23 cellular contexts compared by ENCODE assay signal in the genomic region with DNA sequence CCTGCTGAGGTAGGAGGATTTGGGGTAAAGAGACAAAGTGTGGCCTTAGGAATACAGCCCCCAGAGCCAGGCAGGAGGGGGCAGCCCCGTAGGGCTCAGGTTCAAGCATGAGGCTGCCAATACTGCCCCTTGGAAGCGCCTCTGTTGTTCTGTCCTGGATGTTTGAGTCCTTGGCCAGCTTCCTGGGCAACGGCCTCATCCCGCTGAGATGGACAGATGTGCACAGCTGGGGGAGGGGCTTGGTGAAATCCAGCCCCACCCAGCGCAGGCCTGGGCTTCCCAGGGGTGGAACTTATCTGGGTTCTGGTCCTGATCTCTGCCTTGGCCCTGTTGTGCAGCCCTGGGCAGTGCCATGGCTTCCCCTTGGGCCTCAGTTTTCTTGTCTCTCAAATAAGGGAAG. TPM values are rescaled to one million over a fixed set of nuclear protein-coding genes. Genes with fewer than 3 reads are reported as not detected.
DNase-seq lines count a peak whose midpoint lies in the region; ATAC-seq, FAIRE-seq and TF ChIP-seq lines count a peak whose summit lies in the region.
"Had no signal": no experiment of that assay in that cellular context is flagged by ENCODE, and none has a peak within 500 bp of the region (broad histone marks: within the 10 kb centered on the region; RNA-seq: fewer than 3 reads in every experiment).

No MANE protein-coding gene starts in this region.

- H4K5ac ChIP-seq in H1 (ENCODE audit: insufficient read length, low read depth, low read length) = no peak overlapping the region

- TF ChIP-seq RAD21 in H1 (IDR thresholded peaks at IDR 0.05 in 1 of 2, conservative IDR thresholded peaks at IDR 0.05 in 1 of 2; ENCODE audit: low read depth in 2 of 2, low read length in 2 of 2) = no peak

- H3K36me3 ChIP-seq in HEK293 (ENCODE audit: control insufficient read depth in 2 of 2, insufficient read depth in 1 of 2, low read length in 2 of 2) = no peaks in the 10 kb centered on the region
- H3K36me3 ChIP-seq in H1 (ENCODE audit: control insufficient read depth in 2 of 4, insufficient read depth in 4 of 4, low read length in 3 of 4) = no peaks in the 10 kb centered on the region
- H3K36me3 ChIP-seq in osteoblast (ENCODE audit: insufficient read depth, low read length) = no peaks in the 10 kb centered on the region
- H3K36me3 ChIP-seq: BLaER1 treated with 17β-estradiol and CSF1 and Interleukin-3, amounts not matched to agents 10 nM and 100 nM; MG63 had no signal

- no peak for TF ChIP-seq CTCF in HEK293 (tag by site-specific recombination; IDR thresholded peaks at IDR 0.05)
- TF ChIP-seq CTCF in H1 (IDR thresholded peaks at IDR 0.05; ENCODE audit: control extremely low read depth in 1 of 3, insufficient read depth in 1 of 3, low read depth in 1 of 3, low read length in 3 of 3) = no peak
- no peak for TF ChIP-seq CTCF in osteoblast (IDR thresholded peaks at IDR 0.05; ENCODE audit: extremely low read depth, low read depth, low read length)
- TF ChIP-seq CTCF in nephron progenitor cell (IDR thresholded peaks at IDR 0.05) = no peak

- no peak overlapping the region for H2BK20ac ChIP-seq in H1 (ENCODE audit: low read length)

- H4K91ac ChIP-seq in H1 (replicated peaks; ENCODE audit: insufficient read length, low read length) = no peak overlapping the region

- H3K4me1 ChIP-seq in HEK293 (ENCODE audit: control insufficient read depth, insufficient read depth, low read length) (no peaks in the 10 kb centered on the region), H1 (replicated peaks in 1 of 4; ENCODE audit: control insufficient read depth in 3 of 4, insufficient read depth in 4 of 4, low read length in 3 of 4) (peaks cover 0 to 20% (median 15%) of the 10 kb centered on the region in 4 experiments; a peak in 6 of 7 replicates), osteoblast (ENCODE audit: insufficient read depth, low read length) (no peaks in the 10 kb centered on the region)

- H3K9ac ChIP-seq in H1 (replicated peaks in 1 of 4; ENCODE audit: extremely low read depth in 1 of 4, low read depth in 3 of 4, low read length in 3 of 4) = no peak overlapping the region
- H3K9ac ChIP-seq: BLaER1 treated with 17β-estradiol and CSF1 and Interleukin-3, amounts not matched to agents 10 nM and 100 nM had no signal

- no peak overlapping the region for H2BK120ac ChIP-seq in H1 (replicated peaks; ENCODE audit: low read depth, low read length)

- H3K36me3 Mint-ChIP-seq in nephron progenitor cell (ENCODE audit: low read depth) = no peaks in the 10 kb centered on the region
- H3K36me3 Mint-ChIP-seq in activated naive CD8-positive, alpha-beta T cell treated with anti-CD3 and anti-CD28 coated beads, Interleukin-2, amount 50 U/mL, for 24 hours (ENCODE audit: low read depth) = no peaks in the 10 kb centered on the region

- H3K14ac ChIP-seq in H1 (ENCODE audit: insufficient read length) = no peak overlapping the region

- H3K56ac ChIP-seq in H1 (replicated peaks; ENCODE audit: insufficient read length, low read depth, low read length) = no peak overlapping the region

- no peak for TF ChIP-seq POLR2A in H1 (IDR thresholded peaks at IDR 0.05; ENCODE audit: control extremely low read depth in 1 of 2, low read depth in 2 of 2, low read length in 2 of 2)

- no peaks in the 10 kb centered on the region for H3K79me1 ChIP-seq in H1 (ENCODE audit: low read depth, low read length)

- peaks cover 24% of the 10 kb centered on the region for H3K4me1 Mint-ChIP-seq in nephron progenitor cell
- H3K4me1 Mint-ChIP-seq in activated naive CD8-positive, alpha-beta T cell treated with anti-CD3 and anti-CD28 coated beads, Interleukin-2, amount 50 U/mL, for 24 hours = peaks cover 4% of the 10 kb centered on the region

- H3K27me3 ChIP-seq in H1 (replicated peaks in 1 of 4; ENCODE audit: control insufficient read depth in 3 of 4, extremely low read depth in 1 of 4, insufficient read depth in 3 of 4, low read length in 3 of 4) (no peaks in the 10 kb centered on the region; a peak in 2 of 7 replicates), osteoblast (ENCODE audit: insufficient read depth, low read length) (peaks cover 7% of the 10 kb centered on the region)
- H3K27me3 ChIP-seq: MG63 had no signal

- no peak overlapping the region; the same call in 1 of the 2 replicates for H3K18ac ChIP-seq in H1 (ENCODE audit: extremely low read depth, low read length)

- peaks cover 0 to 4% of the 10 kb centered on the region in 2 experiments for H4K20me1 ChIP-seq in H1 (replicated peaks in 1 of 2; ENCODE audit: control insufficient read depth in 1 of 2, insufficient read depth in 2 of 2, low read length in 2 of 2)
- no peaks in the 10 kb centered on the region for H4K20me1 ChIP-seq in osteoblast (ENCODE audit: insufficient read depth, low read length)
- H4K20me1 ChIP-seq: BLaER1 treated with 17β-estradiol and CSF1 and Interleukin-3, amounts not matched to agents 10 nM and 100 nM had no signal

- no peak overlapping the region for H3K27ac Mint-ChIP-seq in nephron progenitor cell
- no peak overlapping the region for H3K27ac Mint-ChIP-seq in activated naive CD8-positive, alpha-beta T cell treated with anti-CD3 and anti-CD28 coated beads, Interleukin-2, amount 50 U/mL, for 24 hours

- H3K27me3 Mint-ChIP-seq in nephron progenitor cell (ENCODE audit: low read depth, poor library complexity) = peaks cover 26% of the 10 kb centered on the region
- H3K27me3 Mint-ChIP-seq in activated naive CD8-positive, alpha-beta T cell treated with anti-CD3 and anti-CD28 coated beads, Interleukin-2, amount 50 U/mL, for 24 hours = no peaks in the 10 kb centered on the region
- H3K27me3 Mint-ChIP-seq: CD4-positive, alpha-beta memory T cell had no signal

- peaks cover 2% of the 10 kb centered on the region; the same call in 1 of the 2 replicates for H3K23me2 ChIP-seq in H1 (ENCODE audit: low read depth, low read length)

- H2AK5ac ChIP-seq in H1 (ENCODE audit: low read depth, low read length) = peak overlapping the region; percentile 65; the same call in 1 of the 2 replicates

- TF ChIP-seq EP300 in H1 (IDR thresholded peaks at IDR 0.05; ENCODE audit: borderline replicate concordance in 1 of 2, low read depth in 2 of 2, low read length in 2 of 2) = no peak

- CTCF ChIA-PET in HEK293 (lab: Yijun Ruan, JAX) = interaction anchor here (2.9 kb wide), 1 partner anchor 9 kb away, joined by 19 read pairs; no protein-coding TSS in a partner anchor
- CTCF ChIA-PET in H1 (lab: Charles Lee; ENCODE audit: partially characterized antibody) = interaction anchor here (0.8 to 9.6 kb wide), 14 partner anchors 10 to 229 kb away, joined by 3 to 92 read pairs (median 4); partner anchors contain the start of genes MAN1C1 and SELENON

- POLR2A ChIA-PET in HEK293 (lab: Yijun Ruan, JAX) (interaction anchor here (1.0 kb wide), 1 partner anchor 235 kb away, joined by 3 read pairs; no protein-coding TSS in a partner anchor), H1 (lab: Charles Lee; ENCODE audit: partially characterized antibody) (interaction anchor here (0.9 to 1.2 kb wide), 2 partner anchors 16 to 232 kb away, joined by 3 read pairs; no protein-coding TSS in a partner anchor)

- H3K9me3 ChIP-seq in HEK293 (ENCODE audit: control insufficient read depth, insufficient read depth, low read depth, low read length) (no peaks in the 10 kb centered on the region), H1 (ENCODE audit: insufficient read depth in 2 of 2, low read depth in 1 of 2, low read length in 1 of 2) (no peaks in the 10 kb centered on the region), osteoblast (ENCODE audit: low read depth, low read length) (no peaks in the 10 kb centered on the region)
- H3K9me3 ChIP-seq: Caco-2, MG63 had no signal

- no peak for ATAC-seq in activated naive CD8-positive, alpha-beta T cell treated with anti-CD3 and anti-CD28 coated beads, Interleukin-2, amount 50 U/mL, for 24 hours

- H3K4ac ChIP-seq in H1 (replicated peaks; ENCODE audit: insufficient read length, low read depth, low read length) = no peak overlapping the region

- no peak overlapping the region for H4K8ac ChIP-seq in H1 (ENCODE audit: extremely low read depth, insufficient read depth, low read length)

- no peak overlapping the region for H3K27ac ChIP-seq in HEK293 (ENCODE audit: extremely low read depth, low read depth, low read length)
- H3K27ac ChIP-seq in H1 (ENCODE audit: low read depth, low read length) = no peak overlapping the region
- H3K27ac ChIP-seq in osteoblast (ENCODE audit: low read depth, low read length) = no peak overlapping the region
- H3K27ac ChIP-seq: 22Rv1; BLaER1 treated with 17β-estradiol and CSF1 and Interleukin-3, amounts not matched to agents 10 nM and 100 nM had no signal

- H2BK5ac ChIP-seq in H1 (ENCODE audit: low read depth, low read length) = no peak overlapping the region

- no peak for FAIRE-seq in H1 (lab: Jason Lieb, UNC)
- FAIRE-seq: RCC 7860 had no signal

- H3K79me2 ChIP-seq in H1 (ENCODE audit: control insufficient read depth in 1 of 2, insufficient read depth in 2 of 2, low read length in 2 of 2) = no peaks in the 10 kb centered on the region
- H3K79me2 ChIP-seq in osteoblast (ENCODE audit: insufficient read depth, low read length) = no peaks in the 10 kb centered on the region

- H3K4me3 Mint-ChIP-seq in nephron progenitor cell = no peak overlapping the region
- no peak overlapping the region for H3K4me3 Mint-ChIP-seq in activated naive CD8-positive, alpha-beta T cell treated with anti-CD3 and anti-CD28 coated beads, Interleukin-2, amount 50 U/mL, for 24 hours
- H3K4me3 Mint-ChIP-seq: CD4-positive, alpha-beta memory T cell had no signal

- peaks cover 11% of the 10 kb centered on the region for H3K9me3 Mint-ChIP-seq in nephron progenitor cell
- no peaks in the 10 kb centered on the region for H3K9me3 Mint-ChIP-seq in activated naive CD8-positive, alpha-beta T cell treated with anti-CD3 and anti-CD28 coated beads, Interleukin-2, amount 50 U/mL, for 24 hours

- H3K4me2 ChIP-seq in H1 (ENCODE audit: insufficient read depth in 1 of 2, low read depth in 2 of 2, low read length in 2 of 2) (no peak overlapping the region), osteoblast (ENCODE audit: insufficient read depth, low read length) (no peak overlapping the region)
- H3K4me2 ChIP-seq: BLaER1 treated with 17β-estradiol and CSF1 and Interleukin-3, amounts not matched to agents 10 nM and 100 nM had no signal

- H2AFZ ChIP-seq in H1 (ENCODE audit: low read length) (0 out of 2 replicates have a peak overlapping the region, but pooled peaks have one; percentile 42), osteoblast (ENCODE audit: low read length) (no peak overlapping the region)

- no peak overlapping the region for H2BK15ac ChIP-seq in H1 (ENCODE audit: low read length)

- H2BK12ac ChIP-seq in H1 (ENCODE audit: low read depth, low read length) = peak overlapping the region; percentile 60; the same call in 1 of the 2 replicates

- DNase-seq in DMS 273 (lab: John Stamatoyannopoulos, UW; ENCODE audit: unreplicated experiment) = peak; percentile 45
- no peak for DNase-seq in DMS 273 treated with DMSO at 0.1 percent for 48 hours (lab: John Stamatoyannopoulos, UW)
- DNase-seq in H1 (ENCODE audit: low read depth in 1 of 2, low spot score in 2 of 2) = no peak
- peak; percentile 45 for DNase-seq in osteoblast (ENCODE audit: insufficient read length, low spot score, missing footprints)
- DNase-seq in nephron progenitor cell = no peak
- DNase-seq in NCI-H1105 treated with DMSO at 0.1 percent for 48 hours (lab: John Stamatoyannopoulos, UW) = no peak
- DNase-seq in activated naive CD8-positive, alpha-beta T cell treated with anti-CD3 and anti-CD28 coated beads, Interleukin-2, amount 50 U/mL, for 24 hours = no peak
- DNase-seq: Caco-2; CD4-positive, alpha-beta memory T cell; DMS153; GDM1; GOT3; MG63; NCI-H1417 treated with DMSO at 0.1 percent for 48 hours; NCI-H187; NCI-H2107; NCI-H510A; NK-92 treated with Interleukin-12 subunit alpha and Interleukin-12 subunit beta, amount 100 ng/mL, for 24 hours; SW 1271 had no signal

- WGBS in H1 (ENCODE audit: extremely low coverage in 1 of 2, insufficient coverage in 1 of 2, insufficient read length in 1 of 2, insufficient replicate concordance in 2 of 2, low coverage in 1 of 2, low lambda C conversion rate in 2 of 2, missing lambda C conversion rate in 1 of 2), 2 experiments = 96% methylated on average over 5 of the region's 5 CpGs; no CpG with 5 or more reads in 1 of the 2 experiments

- no peak overlapping the region for H3K4me3 ChIP-seq in HEK293 (ENCODE audit: low read depth, low read length)
- no peak overlapping the region for H3K4me3 ChIP-seq in H1 (ENCODE audit: extremely low read depth in 1 of 4, insufficient read depth in 2 of 4, low read depth in 3 of 4, low read length in 4 of 4)
- H3K4me3 ChIP-seq in osteoblast (ENCODE audit: insufficient read depth, low read length) = no peak overlapping the region
- H3K4me3 ChIP-seq: BLaER1 treated with 17β-estradiol and CSF1 and Interleukin-3, amounts not matched to agents 10 nM and 100 nM; MG63 had no signal

- H3K23ac ChIP-seq in H1 (ENCODE audit: insufficient read length) = no peak overlapping the region

RNA-seq across cellular contexts. Expression of gene MAN1C1, which starts 34.8 kb away (rescaled TPM):
- 7.7 and 7.8 TPM in 2 replicates for total RNA-seq in H1 (2021; fragmentation: NEBNext Ultra II Directional; extraction: Animal tissue kit (Norgen Biotek cat#: 25700))
- polyA plus RNA-seq in H1 (2011; rRNA removed) = 14.4 and 15.2 TPM in 2 replicates
- polyA plus RNA-seq in H1 (2011; cell fraction: cytosol; rRNA removed) = 8.9 TPM
- 14.7 TPM for polyA plus RNA-seq in H1 (2011; cell fraction: nucleus; rRNA removed)
- 8.3 to 9.9 TPM (median 8.7 TPM) in 4 replicates for polyA plus RNA-seq in H1 (2012, experiment 1 of 2)
- 6.4 TPM for polyA plus RNA-seq in H1 (2012, experiment 2 of 2)
- polyA plus RNA-seq in H1 (2013, experiment 1 of 2) = 5.7 TPM
- polyA plus RNA-seq in H1 (2013, experiment 2 of 2) = 7.0 TPM
- 7.1 and 9.0 TPM in 2 replicates for polyA minus RNA-seq in H1 (2011; rRNA and poly(A)+ RNA removed)
- polyA minus RNA-seq in H1 (2011; cell fraction: cytosol; rRNA and poly(A)+ RNA removed) = 4.8 TPM
- polyA minus RNA-seq in H1 (2011; cell fraction: nucleus; rRNA and poly(A)+ RNA removed) = 6.1 TPM
- total RNA-seq in osteoblast = 16.3 and 28.0 TPM in 2 replicates

RNA-seq across cellular contexts. Expression of gene LDLRAP1, which starts 38.4 kb away (rescaled TPM):
- total RNA-seq in H1 (2021; fragmentation: NEBNext Ultra II Directional; extraction: Animal tissue kit (Norgen Biotek cat#: 25700)) = 12.8 and 14.0 TPM in 2 replicates
- 13.2 and 16.3 TPM in 2 replicates for polyA plus RNA-seq in H1 (2011; rRNA removed)
- 10.4 TPM for polyA plus RNA-seq in H1 (2011; cell fraction: cytosol; rRNA removed)
- polyA plus RNA-seq in H1 (2011; cell fraction: nucleus; rRNA removed) = 16.7 TPM
- 9.3 to 13.5 TPM (median 11.9 TPM) in 4 replicates for polyA plus RNA-seq in H1 (2012, experiment 1 of 2)
- polyA plus RNA-seq in H1 (2012, experiment 2 of 2) = 13.0 TPM
- 9.4 TPM for polyA plus RNA-seq in H1 (2013, experiment 1 of 2)
- 9.6 TPM for polyA plus RNA-seq in H1 (2013, experiment 2 of 2)
- 9.7 and 11.7 TPM in 2 replicates for polyA minus RNA-seq in H1 (2011; rRNA and poly(A)+ RNA removed)
- 8.3 TPM for polyA minus RNA-seq in H1 (2011; cell fraction: cytosol; rRNA and poly(A)+ RNA removed)
- polyA minus RNA-seq in H1 (2011; cell fraction: nucleus; rRNA and poly(A)+ RNA removed) = 9.7 TPM
- 18.5 and 22.1 TPM in 2 replicates for total RNA-seq in osteoblast

Comparison
In these comparisons a context has a peak if more than half of its experiments do, and no peak if none do; other contexts are left out.
1. DNase-seq: peak in DMS 273 (single experiment) and osteoblast (single experiment); none in DMS 273 treated with DMSO at 0.1 percent for 48 hours (single experiment), H1 (0 of 2), nephron progenitor cell (single experiment), NCI-H1105 treated with DMSO at 0.1 percent for 48 hours (single experiment) and activated naive CD8-positive, alpha-beta T cell treated with anti-CD3 and anti-CD28 coated beads, Interleukin-2, amount 50 U/mL, for 24 hours (single experiment).